Comparison of ENCODE assay signal across 1 cellular context in the genomic region with DNA sequence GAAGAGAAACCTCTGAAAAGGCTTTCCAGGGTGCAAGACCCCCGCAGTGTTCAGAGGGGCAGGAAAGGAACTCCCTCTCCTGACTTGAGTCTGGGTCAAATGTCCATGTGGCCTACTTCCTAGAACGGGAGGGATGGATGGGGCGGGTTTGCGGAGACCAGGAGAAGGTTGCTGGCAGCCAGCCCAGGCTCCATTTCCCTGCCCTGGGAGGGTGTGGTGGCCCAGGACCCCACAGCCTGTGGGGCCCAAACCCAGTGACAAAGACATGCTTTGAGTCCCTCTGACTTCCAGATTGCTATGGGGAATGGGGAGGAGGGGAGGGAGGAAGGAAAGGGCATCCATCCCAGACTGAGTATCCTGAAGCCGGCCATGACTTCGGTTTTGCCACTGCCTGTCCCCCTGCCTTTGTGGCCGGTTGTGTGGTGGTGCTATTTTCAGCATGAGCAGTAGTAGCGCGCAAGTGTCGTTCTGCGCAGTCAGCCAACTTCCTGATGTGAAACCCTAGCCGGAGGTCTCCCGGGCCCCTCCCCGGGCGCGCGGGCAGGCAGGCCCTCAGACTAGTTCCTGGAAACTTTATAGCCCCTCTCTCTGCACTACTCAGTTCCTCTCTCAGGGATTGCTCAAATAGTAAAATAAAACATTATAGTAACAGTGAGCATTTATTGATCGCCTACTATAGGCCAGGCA.
TF ChIP-seq lines count a peak whose summit lies in the region.

No MANE protein-coding gene starts in this region.

TF ChIP-seq in HepG2, 621 proteins besides CTCF, POLR2A, EP300 and RAD21:
- TF ChIP-seq ZNF329 (CRISPR knock-in tag; IDR thresholded peaks at IDR 0.05; ENCODE audit: low read depth) (no peak), ZNF678 (CRISPR knock-in tag; IDR thresholded peaks at IDR 0.05) (no peak), ZFP36L2 (CRISPR knock-in tag; IDR thresholded peaks at IDR 0.05) (no peak), ZKSCAN8 (CRISPR knock-in tag; IDR thresholded peaks at IDR 0.05; ENCODE audit: borderline replicate concordance) (no peak), GZF1 (CRISPR knock-in tag; IDR thresholded peaks at IDR 0.05) (no peak)
- TF ChIP-seq, protein P1, sequence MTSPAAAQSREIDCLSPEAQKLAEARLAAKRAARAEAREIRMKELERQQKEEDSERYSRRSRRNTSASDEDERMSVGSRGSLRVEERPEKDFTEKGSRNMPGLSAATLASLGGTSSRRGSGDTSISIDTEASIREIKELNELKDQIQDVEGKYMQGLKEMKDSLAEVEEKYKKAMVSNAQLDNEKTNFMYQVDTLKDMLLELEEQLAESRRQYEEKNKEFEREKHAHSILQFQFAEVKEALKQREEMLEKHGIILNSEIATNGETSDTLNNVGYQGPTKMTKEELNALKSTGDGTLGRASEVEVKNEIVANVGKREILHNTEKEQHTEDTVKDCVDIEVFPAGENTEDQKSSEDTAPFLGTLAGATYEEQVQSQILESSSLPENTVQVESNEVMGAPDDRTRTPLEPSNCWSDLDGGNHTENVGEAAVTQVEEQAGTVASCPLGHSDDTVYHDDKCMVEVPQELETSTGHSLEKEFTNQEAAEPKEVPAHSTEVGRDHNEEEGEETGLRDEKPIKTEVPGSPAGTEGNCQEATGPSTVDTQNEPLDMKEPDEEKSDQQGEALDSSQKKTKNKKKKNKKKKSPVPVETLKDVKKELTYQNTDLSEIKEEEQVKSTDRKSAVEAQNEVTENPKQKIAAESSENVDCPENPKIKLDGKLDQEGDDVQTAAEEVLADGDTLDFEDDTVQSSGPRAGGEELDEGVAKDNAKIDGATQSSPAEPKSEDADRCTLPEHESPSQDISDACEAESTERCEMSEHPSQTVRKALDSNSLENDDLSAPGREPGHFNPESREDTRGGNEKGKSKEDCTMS (CRISPR knock-in tag; conservative IDR thresholded peaks at IDR 0.05): no peak
- TF ChIP-seq, protein P2, sequence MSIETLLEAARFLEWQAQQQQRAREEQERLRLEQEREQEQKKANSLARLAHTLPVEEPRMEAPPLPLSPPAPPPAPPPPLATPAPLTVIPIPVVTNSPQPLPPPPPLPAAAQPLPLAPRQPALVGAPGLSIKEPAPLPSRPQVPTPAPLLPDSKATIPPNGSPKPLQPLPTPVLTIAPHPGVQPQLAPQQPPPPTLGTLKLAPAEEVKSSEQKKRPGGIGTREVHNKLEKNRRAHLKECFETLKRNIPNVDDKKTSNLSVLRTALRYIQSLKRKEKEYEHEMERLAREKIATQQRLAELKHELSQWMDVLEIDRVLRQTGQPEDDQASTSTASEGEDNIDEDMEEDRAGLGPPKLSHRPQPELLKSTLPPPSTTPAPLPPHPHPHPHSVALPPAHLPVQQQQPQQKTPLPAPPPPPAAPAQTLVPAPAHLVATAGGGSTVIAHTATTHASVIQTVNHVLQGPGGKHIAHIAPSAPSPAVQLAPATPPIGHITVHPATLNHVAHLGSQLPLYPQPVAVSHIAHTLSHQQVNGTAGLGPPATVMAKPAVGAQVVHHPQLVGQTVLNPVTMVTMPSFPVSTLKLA (IDR thresholded peaks at IDR 0.05): no peak
- TF ChIP-seq, protein P3, sequence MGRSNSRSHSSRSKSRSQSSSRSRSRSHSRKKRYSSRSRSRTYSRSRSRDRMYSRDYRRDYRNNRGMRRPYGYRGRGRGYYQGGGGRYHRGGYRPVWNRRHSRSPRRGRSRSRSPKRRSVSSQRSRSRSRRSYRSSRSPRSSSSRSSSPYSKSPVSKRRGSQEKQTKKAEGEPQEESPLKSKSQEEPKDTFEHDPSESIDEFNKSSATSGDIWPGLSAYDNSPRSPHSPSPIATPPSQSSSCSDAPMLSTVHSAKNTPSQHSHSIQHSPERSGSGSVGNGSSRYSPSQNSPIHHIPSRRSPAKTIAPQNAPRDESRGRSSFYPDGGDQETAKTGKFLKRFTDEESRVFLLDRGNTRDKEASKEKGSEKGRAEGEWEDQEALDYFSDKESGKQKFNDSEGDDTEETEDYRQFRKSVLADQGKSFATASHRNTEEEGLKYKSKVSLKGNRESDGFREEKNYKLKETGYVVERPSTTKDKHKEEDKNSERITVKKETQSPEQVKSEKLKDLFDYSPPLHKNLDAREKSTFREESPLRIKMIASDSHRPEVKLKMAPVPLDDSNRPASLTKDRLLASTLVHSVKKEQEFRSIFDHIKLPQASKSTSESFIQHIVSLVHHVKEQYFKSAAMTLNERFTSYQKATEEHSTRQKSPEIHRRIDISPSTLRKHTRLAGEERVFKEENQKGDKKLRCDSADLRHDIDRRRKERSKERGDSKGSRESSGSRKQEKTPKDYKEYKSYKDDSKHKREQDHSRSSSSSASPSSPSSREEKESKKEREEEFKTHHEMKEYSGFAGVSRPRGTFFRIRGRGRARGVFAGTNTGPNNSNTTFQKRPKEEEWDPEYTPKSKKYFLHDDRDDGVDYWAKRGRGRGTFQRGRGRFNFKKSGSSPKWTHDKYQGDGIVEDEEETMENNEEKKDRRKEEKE (IDR thresholded peaks at IDR 0.05): no peak
- TF ChIP-seq, protein P4, sequence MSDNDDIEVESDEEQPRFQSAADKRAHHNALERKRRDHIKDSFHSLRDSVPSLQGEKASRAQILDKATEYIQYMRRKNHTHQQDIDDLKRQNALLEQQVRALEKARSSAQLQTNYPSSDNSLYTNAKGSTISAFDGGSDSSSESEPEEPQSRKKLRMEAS (IDR thresholded peaks at IDR 0.05): no peak
- TF ChIP-seq, protein P5, sequence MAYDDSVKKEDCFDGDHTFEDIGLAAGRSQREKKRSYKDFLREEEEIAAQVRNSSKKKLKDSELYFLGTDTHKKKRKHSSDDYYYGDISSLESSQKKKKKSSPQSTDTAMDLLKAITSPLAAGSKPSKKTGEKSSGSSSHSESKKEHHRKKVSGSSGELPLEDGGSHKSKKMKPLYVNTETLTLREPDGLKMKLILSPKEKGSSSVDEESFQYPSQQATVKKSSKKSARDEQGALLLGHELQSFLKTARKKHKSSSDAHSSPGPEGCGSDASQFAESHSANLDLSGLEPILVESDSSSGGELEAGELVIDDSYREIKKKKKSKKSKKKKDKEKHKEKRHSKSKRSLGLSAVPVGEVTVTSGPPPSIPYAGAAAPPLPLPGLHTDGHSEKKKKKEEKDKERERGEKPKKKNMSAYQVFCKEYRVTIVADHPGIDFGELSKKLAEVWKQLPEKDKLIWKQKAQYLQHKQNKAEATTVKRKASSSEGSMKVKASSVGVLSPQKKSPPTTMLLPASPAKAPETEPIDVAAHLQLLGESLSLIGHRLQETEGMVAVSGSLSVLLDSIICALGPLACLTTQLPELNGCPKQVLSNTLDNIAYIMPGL (CRISPR knock-in tag; IDR thresholded peaks at IDR 0.05; ENCODE audit: borderline replicate concordance in 1 of 2, low read depth in 1 of 2): no peak
TF ChIP-seq in HepG2: peak in this region for 0.
